Comparison of ENCODE assay signal across 9 cellular contexts in the genomic region with DNA sequence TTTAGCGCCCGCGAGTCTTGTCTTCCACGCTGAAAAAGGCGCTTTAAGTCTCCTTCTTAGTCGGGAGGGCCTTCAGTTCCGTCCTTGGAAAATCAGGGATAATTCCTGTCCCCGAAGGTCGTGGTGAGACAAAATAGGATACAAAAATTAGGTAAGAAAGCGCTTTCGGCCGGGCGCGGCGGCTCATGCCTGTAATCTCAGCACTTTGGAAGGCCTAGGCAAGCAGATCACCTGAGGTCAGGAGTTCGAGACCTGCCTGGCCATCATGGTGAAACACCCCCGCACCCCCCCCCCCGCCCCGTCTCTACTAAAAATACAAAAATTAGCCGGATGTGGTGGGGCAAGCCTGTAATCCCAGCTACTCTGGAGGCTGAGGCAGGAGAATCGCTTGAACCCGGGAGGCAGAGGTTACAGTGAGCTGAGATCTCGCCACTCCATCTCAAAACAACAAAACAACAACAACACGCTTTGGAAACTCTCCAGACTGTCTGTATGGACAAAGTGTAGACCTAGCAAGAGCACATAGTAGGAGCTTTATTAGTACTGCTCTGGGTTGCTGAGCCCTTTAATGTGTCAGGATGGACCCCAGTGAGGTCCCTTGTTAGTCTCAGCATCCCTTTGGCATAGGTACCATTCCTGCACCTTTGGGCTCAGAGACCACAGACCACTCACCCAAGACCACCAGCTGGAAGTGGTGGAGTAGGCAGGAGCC. TPM values are rescaled to one million over a fixed set of nuclear protein-coding genes. Genes with fewer than 3 reads are reported as not detected.
DNase-seq lines count a peak whose midpoint lies in the region; ATAC-seq, FAIRE-seq and TF ChIP-seq lines count a peak whose summit lies in the region.
"Had no signal": no experiment of that assay in that cellular context is flagged by ENCODE, and none has a peak within 500 bp of the region (broad histone marks: within the 10 kb centered on the region; RNA-seq: fewer than 3 reads in every experiment).

No MANE protein-coding gene starts in this region.

- no peak overlapping the region for H3K27ac Mint-ChIP-seq in activated CD8-positive, alpha-beta memory T cell treated with anti-CD3 and anti-CD28 coated beads, Interleukin-2, amount 10 ng/mL, durations not matched to agents 7 days and 5 days

- TF ChIP-seq CTCF in astrocyte of the cerebellum (IDR thresholded peaks at IDR 0.05; ENCODE audit: low read depth, low read length, missing control alignments) (no peak), liver (IDR thresholded peaks at IDR 0.05; ENCODE audit: low read depth, low read length, missing input control) (no peak), thoracic aorta (IDR thresholded peaks at IDR 0.05) (no peak)

- H3K27me3 Mint-ChIP-seq in activated CD8-positive, alpha-beta memory T cell treated with anti-CD3 and anti-CD28 coated beads, Interleukin-2, amount 10 ng/mL, durations not matched to agents 7 days and 5 days: peaks cover 62% of the 10 kb centered on the region

- no peak for DNase-seq in activated CD8-positive, alpha-beta memory T cell treated with anti-CD3 and anti-CD28 coated beads, Interleukin-2, amount 10 ng/mL, durations not matched to agents 7 days and 5 days
- no peak for DNase-seq in activated CD8-positive, alpha-beta memory T cell treated with anti-CD3 and anti-CD28 coated beads, Interleukin-2, amount 50 U/mL, for 48 hours
- DNase-seq in astrocyte of the cerebellum (ENCODE audit: low read depth): no peak
- no peak for DNase-seq in thoracic aorta (ENCODE audit: low spot score)
- DNase-seq in NCI-H2029 treated with DMSO at 0.1 percent for 48 hours (lab: John Stamatoyannopoulos, UW): no peak
- no peak for DNase-seq in medulla oblongata (ENCODE audit: extremely low spot score)
- no peak for DNase-seq in frontal cortex (ENCODE audit: low spot score in 2 of 2)

- H3K9ac ChIP-seq in liver (ENCODE audit: low read depth in 1 of 2, low read length in 2 of 2): no peak overlapping the region

- TF ChIP-seq RAD21 in liver (IDR thresholded peaks at IDR 0.05): no peak

- in situ Hi-C loops in astrocyte of the cerebellum (cut with HindIII; ENCODE audit: low sequenced_read_pairs): no loop called here

- H3K27ac ChIP-seq in liver (ENCODE audit: low read depth in 1 of 2, low read length in 2 of 2) (no peak overlapping the region), thoracic aorta (no peak overlapping the region)

- no peaks in the 10 kb centered on the region for H3K9me3 Mint-ChIP-seq in activated CD8-positive, alpha-beta memory T cell treated with anti-CD3 and anti-CD28 coated beads, Interleukin-2, amount 10 ng/mL, durations not matched to agents 7 days and 5 days (ENCODE audit: low read depth)

- H3K36me3 ChIP-seq in liver (ENCODE audit: control insufficient read depth in 4 of 4, insufficient read depth in 3 of 4, low read depth in 1 of 4, low read length in 3 of 4) (no peaks in the 10 kb centered on the region), thoracic aorta (no peaks in the 10 kb centered on the region)

- H3K27me3 ChIP-seq in liver (ENCODE audit: control insufficient read depth in 4 of 4, insufficient read depth in 4 of 4, low read length in 3 of 4) (no peaks in the 10 kb centered on the region), thoracic aorta (replicated peaks; ENCODE audit: insufficient read depth) (no peaks in the 10 kb centered on the region)

- ATAC-seq in activated CD8-positive, alpha-beta memory T cell treated with anti-CD3 and anti-CD28 coated beads, Interleukin-2, amount 10 ng/mL, durations not matched to agents 7 days and 5 days: no peak
- no peak for ATAC-seq in thoracic aorta (ENCODE audit: insufficient number of reproducible peaks, low FRiP score, low read depth)

- WGBS in liver: 54% methylated on average over 24 of the region's 24 CpGs

- peaks cover 8% of the 10 kb centered on the region for H3K4me1 Mint-ChIP-seq in activated CD8-positive, alpha-beta memory T cell treated with anti-CD3 and anti-CD28 coated beads, Interleukin-2, amount 10 ng/mL, durations not matched to agents 7 days and 5 days

- H3K4me3 ChIP-seq in astrocyte of the cerebellum (ENCODE audit: low read depth, low read length): peak overlapping the region; percentile 50
- peak overlapping the region; percentile 29 to 63 (median 53) for H3K4me3 ChIP-seq in liver (ENCODE audit: low read depth in 1 of 3, low read length in 3 of 3)
- peak overlapping the region; percentile 89 for H3K4me3 ChIP-seq in thoracic aorta

- no peaks in the 10 kb centered on the region for H3K9me3 ChIP-seq in liver (ENCODE audit: control insufficient read depth in 4 of 4, low read length in 3 of 4)
- no peaks in the 10 kb centered on the region for H3K9me3 ChIP-seq in thoracic aorta

- CTCF ChIA-PET in activated CD8-positive, alpha-beta memory T cell treated with anti-CD3 and anti-CD28 coated beads, Interleukin-2, amount 10 ng/mL, durations not matched to agents 7 days and 5 days (lab: Charles Lee): interaction anchor here (0.6 kb wide), 1 partner anchor 176 kb away, joined by 3 read pairs; no protein-coding TSS in a partner anchor

- peak overlapping the region; percentile 39 for H3K4me3 Mint-ChIP-seq in activated CD8-positive, alpha-beta memory T cell treated with anti-CD3 and anti-CD28 coated beads, Interleukin-2, amount 10 ng/mL, durations not matched to agents 7 days and 5 days

- H3K4me1 ChIP-seq in liver (ENCODE audit: control insufficient read depth in 4 of 4, insufficient read depth in 4 of 4, low read length in 3 of 4) (peaks cover 4 to 16% (median 11%) of the 10 kb centered on the region in 4 donors), thoracic aorta (ENCODE audit: control insufficient read depth in 1 of 2, low read depth in 2 of 2) (peaks cover 3 to 11% of the 10 kb centered on the region in 2 donors)

- no peaks in the 10 kb centered on the region for H3K36me3 Mint-ChIP-seq in activated CD8-positive, alpha-beta memory T cell treated with anti-CD3 and anti-CD28 coated beads, Interleukin-2, amount 10 ng/mL, durations not matched to agents 7 days and 5 days

- FAIRE-seq in frontal cortex (lab: Jason Lieb, UNC): no peak

TF ChIP-seq in liver, 16 proteins besides CTCF, POLR2A, EP300 and RAD21 (continues in another document):
- TF ChIP-seq, protein P1, sequence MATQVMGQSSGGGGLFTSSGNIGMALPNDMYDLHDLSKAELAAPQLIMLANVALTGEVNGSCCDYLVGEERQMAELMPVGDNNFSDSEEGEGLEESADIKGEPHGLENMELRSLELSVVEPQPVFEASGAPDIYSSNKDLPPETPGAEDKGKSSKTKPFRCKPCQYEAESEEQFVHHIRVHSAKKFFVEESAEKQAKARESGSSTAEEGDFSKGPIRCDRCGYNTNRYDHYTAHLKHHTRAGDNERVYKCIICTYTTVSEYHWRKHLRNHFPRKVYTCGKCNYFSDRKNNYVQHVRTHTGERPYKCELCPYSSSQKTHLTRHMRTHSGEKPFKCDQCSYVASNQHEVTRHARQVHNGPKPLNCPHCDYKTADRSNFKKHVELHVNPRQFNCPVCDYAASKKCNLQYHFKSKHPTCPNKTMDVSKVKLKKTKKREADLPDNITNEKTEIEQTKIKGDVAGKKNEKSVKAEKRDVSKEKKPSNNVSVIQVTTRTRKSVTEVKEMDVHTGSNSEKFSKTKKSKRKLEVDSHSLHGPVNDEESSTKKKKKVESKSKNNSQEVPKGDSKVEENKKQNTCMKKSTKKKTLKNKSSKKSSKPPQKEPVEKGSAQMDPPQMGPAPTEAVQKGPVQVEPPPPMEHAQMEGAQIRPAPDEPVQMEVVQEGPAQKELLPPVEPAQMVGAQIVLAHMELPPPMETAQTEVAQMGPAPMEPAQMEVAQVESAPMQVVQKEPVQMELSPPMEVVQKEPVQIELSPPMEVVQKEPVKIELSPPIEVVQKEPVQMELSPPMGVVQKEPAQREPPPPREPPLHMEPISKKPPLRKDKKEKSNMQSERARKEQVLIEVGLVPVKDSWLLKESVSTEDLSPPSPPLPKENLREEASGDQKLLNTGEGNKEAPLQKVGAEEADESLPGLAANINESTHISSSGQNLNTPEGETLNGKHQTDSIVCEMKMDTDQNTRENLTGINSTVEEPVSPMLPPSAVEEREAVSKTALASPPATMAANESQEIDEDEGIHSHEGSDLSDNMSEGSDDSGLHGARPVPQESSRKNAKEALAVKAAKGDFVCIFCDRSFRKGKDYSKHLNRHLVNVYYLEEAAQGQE (IDR thresholded peaks at IDR 0.05): no peak
- TF ChIP-seq, protein P2, sequence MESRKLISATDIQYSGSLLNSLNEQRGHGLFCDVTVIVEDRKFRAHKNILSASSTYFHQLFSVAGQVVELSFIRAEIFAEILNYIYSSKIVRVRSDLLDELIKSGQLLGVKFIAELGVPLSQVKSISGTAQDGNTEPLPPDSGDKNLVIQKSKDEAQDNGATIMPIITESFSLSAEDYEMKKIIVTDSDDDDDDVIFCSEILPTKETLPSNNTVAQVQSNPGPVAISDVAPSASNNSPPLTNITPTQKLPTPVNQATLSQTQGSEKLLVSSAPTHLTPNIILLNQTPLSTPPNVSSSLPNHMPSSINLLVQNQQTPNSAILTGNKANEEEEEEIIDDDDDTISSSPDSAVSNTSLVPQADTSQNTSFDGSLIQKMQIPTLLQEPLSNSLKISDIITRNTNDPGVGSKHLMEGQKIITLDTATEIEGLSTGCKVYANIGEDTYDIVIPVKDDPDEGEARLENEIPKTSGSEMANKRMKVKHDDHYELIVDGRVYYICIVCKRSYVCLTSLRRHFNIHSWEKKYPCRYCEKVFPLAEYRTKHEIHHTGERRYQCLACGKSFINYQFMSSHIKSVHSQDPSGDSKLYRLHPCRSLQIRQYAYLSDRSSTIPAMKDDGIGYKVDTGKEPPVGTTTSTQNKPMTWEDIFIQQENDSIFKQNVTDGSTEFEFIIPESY (IDR thresholded peaks at IDR 0.05): no peak
- no peak for TF ChIP-seq RXRA (IDR thresholded peaks at IDR 0.05)
- TF ChIP-seq EGR1 (IDR thresholded peaks at IDR 0.05; ENCODE audit: low read depth in 2 of 2): no peak
- TF ChIP-seq, protein P3, sequence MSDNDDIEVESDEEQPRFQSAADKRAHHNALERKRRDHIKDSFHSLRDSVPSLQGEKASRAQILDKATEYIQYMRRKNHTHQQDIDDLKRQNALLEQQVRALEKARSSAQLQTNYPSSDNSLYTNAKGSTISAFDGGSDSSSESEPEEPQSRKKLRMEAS (IDR thresholded peaks at IDR 0.05): no peak

RNA-seq across cellular contexts. Expression of a gene that starts 0.8 kb away (rescaled TPM):
- total RNA-seq in activated CD8-positive, alpha-beta memory T cell treated with anti-CD3 and anti-CD28 coated beads, Interleukin-2, amount 10 ng/mL, durations not matched to agents 7 days and 5 days: not detected
- 1 to 10 TPM in 1 of 2 donors, under 1 TPM in 1; 0.92 to 1.4 TPM for total RNA-seq in liver
- polyA plus RNA-seq in liver: 10 to 100 TPM in 1 of 2 donors, 1 to 10 TPM in 1; 3.8 to 10.9 TPM
- 10 to 100 TPM; 28.1 to 56.6 TPM for total RNA-seq in thoracic aorta
- 2.0 TPM for total RNA-seq in frontal cortex

RNA-seq across cellular contexts. Expression of a gene that starts 15.7 kb away (rescaled TPM):
- total RNA-seq in activated CD8-positive, alpha-beta memory T cell treated with anti-CD3 and anti-CD28 coated beads, Interleukin-2, amount 10 ng/mL, durations not matched to agents 7 days and 5 days: under 1 TPM in 1 of 2 experiments, not detected in 1; 0.35 TPM
- not detected for total RNA-seq in liver
- polyA plus RNA-seq in liver: not detected
- total RNA-seq in thoracic aorta: not detected
- total RNA-seq in frontal cortex: 21.6 TPM
- total RNA-seq: pulmonary artery endothelial cell had no signal

RNA-seq across cellular contexts. Expression of a gene that starts 31.3 kb away (rescaled TPM):
- total RNA-seq in activated CD8-positive, alpha-beta memory T cell treated with anti-CD3 and anti-CD28 coated beads, Interleukin-2, amount 10 ng/mL, durations not matched to agents 7 days and 5 days: not detected
- total RNA-seq in liver: 10 to 100 TPM in 1 of 2 donors, 1 to 10 TPM in 1; 2.5 to 10.5 TPM
- polyA plus RNA-seq in liver: 1 to 10 TPM in 1 of 2 donors, under 1 TPM in 1; 0.43 to 1.5 TPM
- total RNA-seq in thoracic aorta: 10 to 100 TPM in 1 of 2 donors, 1 to 10 TPM in 1; 6.2 to 18.8 TPM
- total RNA-seq in frontal cortex: 15.5 TPM

Comparison
In these comparisons a context has a peak if more than half of its experiments do, and no peak if none do; other contexts are left out.
1. RNA of a gene that starts 15.7 kb away (total RNA-seq): 21.6 TPM in frontal cortex (single experiment); 0.35 TPM in activated CD8-positive, alpha-beta memory T cell treated with anti-CD3 and anti-CD28 coated beads, Interleukin-2, amount 10 ng/mL, durations not matched to agents 7 days and 5 days, not detected in liver and not detected in thoracic aorta; every median in the first group is over 10 times any median in the second.
2. Peak in every context shown above with its lines, with median percentiles within 50 percentile points of each other: H3K4me3 ChIP-seq.